2 cellular contexts compared by ENCODE assay signal in the genomic region with DNA sequence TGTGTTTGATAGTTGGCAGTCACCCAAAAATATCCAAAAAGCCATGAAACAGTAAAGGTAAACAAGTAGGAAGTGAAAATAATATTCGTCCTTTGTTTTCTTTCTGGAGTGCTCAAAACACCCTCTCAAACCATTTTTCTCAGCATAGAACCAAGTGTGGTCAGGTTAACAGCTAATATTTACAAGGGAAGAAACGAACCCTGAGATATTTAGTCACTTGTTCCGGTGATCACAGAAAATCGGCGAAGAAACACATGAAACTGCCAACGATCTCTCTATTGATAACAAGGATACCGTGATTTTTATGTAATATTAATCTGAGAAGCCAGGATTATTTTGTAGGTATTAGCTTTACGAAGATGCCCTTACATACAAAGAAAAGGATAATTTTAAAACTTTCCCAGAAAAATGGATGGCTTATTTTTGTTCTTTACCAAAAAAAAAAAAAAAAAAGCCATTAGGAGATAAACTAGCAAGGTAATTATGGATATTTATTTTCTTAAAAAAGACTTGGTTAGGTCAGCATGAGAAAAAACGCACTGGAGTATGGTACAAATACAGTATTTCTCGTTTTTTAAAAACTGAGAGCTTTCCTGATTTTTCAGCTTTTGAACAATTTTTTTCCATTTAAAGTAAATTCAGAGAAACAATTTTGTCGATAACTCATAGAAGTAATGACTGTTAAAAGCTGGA.
TF ChIP-seq lines count a peak whose summit lies in the region.

No MANE protein-coding gene starts in this region.

TF ChIP-seq in A549, 52 proteins besides CTCF, POLR2A, EP300 and RAD21 (continued from another document):
- TF ChIP-seq, protein P1, sequence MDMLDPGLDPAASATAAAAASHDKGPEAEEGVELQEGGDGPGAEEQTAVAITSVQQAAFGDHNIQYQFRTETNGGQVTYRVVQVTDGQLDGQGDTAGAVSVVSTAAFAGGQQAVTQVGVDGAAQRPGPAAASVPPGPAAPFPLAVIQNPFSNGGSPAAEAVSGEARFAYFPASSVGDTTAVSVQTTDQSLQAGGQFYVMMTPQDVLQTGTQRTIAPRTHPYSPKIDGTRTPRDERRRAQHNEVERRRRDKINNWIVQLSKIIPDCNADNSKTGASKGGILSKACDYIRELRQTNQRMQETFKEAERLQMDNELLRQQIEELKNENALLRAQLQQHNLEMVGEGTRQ (IDR thresholded peaks at IDR 0.05): no peak
- TF ChIP-seq, protein P2, sequence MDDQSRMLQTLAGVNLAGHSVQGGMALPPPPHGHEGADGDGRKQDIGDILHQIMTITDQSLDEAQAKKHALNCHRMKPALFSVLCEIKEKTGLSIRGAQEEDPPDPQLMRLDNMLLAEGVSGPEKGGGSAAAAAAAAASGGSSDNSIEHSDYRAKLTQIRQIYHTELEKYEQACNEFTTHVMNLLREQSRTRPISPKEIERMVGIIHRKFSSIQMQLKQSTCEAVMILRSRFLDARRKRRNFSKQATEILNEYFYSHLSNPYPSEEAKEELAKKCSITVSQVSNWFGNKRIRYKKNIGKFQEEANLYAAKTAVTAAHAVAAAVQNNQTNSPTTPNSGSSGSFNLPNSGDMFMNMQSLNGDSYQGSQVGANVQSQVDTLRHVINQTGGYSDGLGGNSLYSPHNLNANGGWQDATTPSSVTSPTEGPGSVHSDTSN (IDR thresholded peaks at IDR 0.05): no peak
- TF ChIP-seq PHF8 (IDR thresholded peaks at IDR 0.05; ENCODE audit: borderline replicate concordance, low read depth) (no peak), ESRRA (IDR thresholded peaks at IDR 0.05; ENCODE audit: borderline replicate concordance, low read length) (no peak), NPAS2 (CRISPR knock-in tag; IDR thresholded peaks at IDR 0.05; ENCODE audit: borderline replicate concordance) (no peak), TFCP2L1 (CRISPR knock-in tag; IDR thresholded peaks at IDR 0.05) (0 out of 2 replicates have a peak, but pooled peaks have one; percentile 68), MAFK (IDR thresholded peaks at IDR 0.05; ENCODE audit: partially characterized antibody) (no peak), NR3C1 (IDR thresholded peaks at IDR 0.05) (no peak), HOXB13 (CRISPR knock-in tag; IDR thresholded peaks at IDR 0.05; ENCODE audit: low read depth) (no peak), ZFP36 (IDR thresholded peaks at IDR 0.05; ENCODE audit: borderline replicate concordance, partially characterized antibody) (no peak), FOXS1 (CRISPR knock-in tag; IDR thresholded peaks at IDR 0.05) (peak; percentile 43; the same call in 1 of the 2 replicates)

TF ChIP-seq in GM23338, 12 proteins besides CTCF, POLR2A, EP300 and RAD21 (continued from another document):
- TF ChIP-seq, protein P3, sequence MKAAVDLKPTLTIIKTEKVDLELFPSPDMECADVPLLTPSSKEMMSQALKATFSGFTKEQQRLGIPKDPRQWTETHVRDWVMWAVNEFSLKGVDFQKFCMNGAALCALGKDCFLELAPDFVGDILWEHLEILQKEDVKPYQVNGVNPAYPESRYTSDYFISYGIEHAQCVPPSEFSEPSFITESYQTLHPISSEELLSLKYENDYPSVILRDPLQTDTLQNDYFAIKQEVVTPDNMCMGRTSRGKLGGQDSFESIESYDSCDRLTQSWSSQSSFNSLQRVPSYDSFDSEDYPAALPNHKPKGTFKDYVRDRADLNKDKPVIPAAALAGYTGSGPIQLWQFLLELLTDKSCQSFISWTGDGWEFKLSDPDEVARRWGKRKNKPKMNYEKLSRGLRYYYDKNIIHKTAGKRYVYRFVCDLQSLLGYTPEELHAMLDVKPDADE (IDR thresholded peaks at IDR 0.05): no peak
